ENCODE assay signal across 9 cellular contexts in the genomic region with DNA sequence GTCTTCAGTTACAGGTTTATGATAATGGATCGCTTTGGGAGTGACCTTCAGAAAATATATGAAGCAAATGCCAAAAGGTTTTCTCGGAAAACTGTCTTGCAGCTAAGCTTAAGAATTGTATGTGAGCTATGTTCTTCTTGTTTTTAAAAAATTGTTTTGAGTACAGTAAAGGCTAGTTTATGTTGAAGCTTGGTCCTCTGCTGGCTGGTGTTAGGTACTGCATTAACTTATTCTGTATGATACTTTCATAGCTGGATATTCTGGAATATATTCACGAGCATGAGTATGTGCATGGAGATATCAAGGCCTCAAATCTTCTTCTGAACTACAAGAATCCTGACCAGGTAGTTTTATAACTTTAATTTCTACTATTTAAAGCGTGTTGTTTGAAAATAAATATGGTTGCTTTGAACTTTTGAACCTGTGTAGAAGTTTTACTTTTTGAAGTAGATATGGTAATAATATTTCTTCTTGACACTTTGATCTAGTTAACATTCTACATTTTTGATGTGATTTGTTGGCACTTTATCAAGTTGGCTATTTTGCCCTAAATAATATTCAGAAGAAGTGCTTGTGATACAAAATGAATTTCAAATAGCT. TPM values are rescaled to one million over a fixed set of nuclear protein-coding genes. Genes with fewer than 3 reads are reported as not detected.
DNase-seq lines count a peak whose midpoint lies in the region; ATAC-seq and TF ChIP-seq lines count a peak whose summit lies in the region.
"Had no signal": no experiment of that assay in that cellular context is flagged by ENCODE, and none has a peak within 500 bp of the region (broad histone marks: within the 10 kb centered on the region; RNA-seq: fewer than 3 reads in every experiment).

No MANE protein-coding gene starts in this region.

- H4K20me1 ChIP-seq in OCI-LY7 (ENCODE audit: insufficient read depth, low read length), result no peaks in the 10 kb centered on the region

- CTCF ChIA-PET in AG04450 (lab: Charles Lee), result interaction anchor here (0.5 to 4.5 kb wide), 41 partner anchors 10 to 668 kb away, joined by 3 to 105 read pairs (median 6); partner anchors contain the start of gene VRK1
- CTCF ChIA-PET in OCI-LY7 (lab: Charles Lee; ENCODE audit: unreplicated experiment), result interaction anchor here (1.0 kb wide), 1 partner anchor 9 kb away, joined by 3 read pairs; no protein-coding TSS in a partner anchor

- no peak overlapping the region for H3K27ac Mint-ChIP-seq in effector memory CD8-positive, alpha-beta T cell

- H3K9me2 ChIP-seq in OCI-LY7 (ENCODE audit: insufficient read depth, low read length), result no peaks in the 10 kb centered on the region

- no peaks in the 10 kb centered on the region for H3K27me3 ChIP-seq in AG04450 (ENCODE audit: control insufficient read depth, insufficient read depth, low read length)
- H3K27me3 ChIP-seq in neutrophil, result no peaks in the 10 kb centered on the region

- H3K36me3 ChIP-seq in OCI-LY7 (ENCODE audit: insufficient read depth, low read length) (peaks cover 94% of the 10 kb centered on the region), neutrophil (peaks cover 11% of the 10 kb centered on the region)

- DNase-seq in AG04450 (ENCODE audit: low read depth, low spot score) (peak; percentile 34), GM04504 (ENCODE audit: low read depth) (peak; percentile 9), OCI-LY7 (ENCODE audit: low spot score) (peak; percentile 43), mucosa of gallbladder (ENCODE audit: low spot score) (no peak)
- peak in 2 of 3 experiments; percentile 1 to 11 for DNase-seq in effector memory CD8-positive, alpha-beta T cell
- DNase-seq: left cardiac atrium had no signal

- peaks cover 0 to 5% of the 10 kb centered on the region in 2 donors for H3K4me1 Mint-ChIP-seq in effector memory CD8-positive, alpha-beta T cell (ENCODE audit: low read depth in 2 of 2)

- POLR2A ChIA-PET in AG04450 (lab: Yijun Ruan, JAX), result interaction anchor here (0.6 kb wide), 1 partner anchor 350 kb away, joined by 3 read pairs; no protein-coding TSS in a partner anchor
- POLR2A ChIA-PET in OCI-LY7 (lab: Charles Lee), result interaction anchor here (0.7 to 2.9 kb wide), 11 partner anchors 10 to 56 kb away, joined by 3 to 12 read pairs (median 4); partner anchors contain the start of gene VRK1

- H3K36me3 Mint-ChIP-seq in effector memory CD8-positive, alpha-beta T cell (ENCODE audit: insufficient read depth), result peaks cover 9% of the 10 kb centered on the region

- BruUV-seq in OCI-LY7 (replicated peaks; lab: Mats Ljungman, UMichigan), result no TSS peak

- H3K4me3 ChIP-seq in AG04450 (ENCODE audit: low read depth, low read length) (no peak overlapping the region), OCI-LY7 (ENCODE audit: low read depth, low read length, poor library complexity, severe bottlenecking) (no peak overlapping the region), neutrophil (ENCODE audit: low read depth in 1 of 2, low read length in 1 of 2) (no peak overlapping the region)

- H3K9me3 ChIP-seq in AG04450 (ENCODE audit: control insufficient read depth, insufficient read depth, low read length), result no peaks in the 10 kb centered on the region
- H3K9me3 ChIP-seq in OCI-LY7 (ENCODE audit: low read length), result no peaks in the 10 kb centered on the region
- no peaks in the 10 kb centered on the region for H3K9me3 ChIP-seq in neutrophil

- H3K4me1 ChIP-seq in OCI-LY7 (ENCODE audit: insufficient read depth, low read length, poor library complexity, severe bottlenecking) (no peaks in the 10 kb centered on the region), neutrophil (ENCODE audit: control insufficient read depth in 1 of 2, insufficient read depth in 1 of 2, low read depth in 1 of 2, low read length in 1 of 2) (peaks cover 27 to 36% of the 10 kb centered on the region in 2 experiments)

- intact Hi-C loops in OCI-LY7 (cut with micrococcal nuclease; ENCODE audit: unreplicated experiment), result no loop called here

- H2AFZ ChIP-seq in OCI-LY7 (ENCODE audit: low read length), result no peak overlapping the region

- no peaks in the 10 kb centered on the region for H3K27me3 Mint-ChIP-seq in effector memory CD8-positive, alpha-beta T cell

- 0 out of 2 replicates have a peak, but pooled peaks cover 4% of the 10 kb centered on the region for H3K79me2 ChIP-seq in OCI-LY7 (ENCODE audit: insufficient read depth, low read depth, low read length)

- H3K4me2 ChIP-seq in OCI-LY7 (ENCODE audit: low read length), result no peak overlapping the region

- H3K4me3 Mint-ChIP-seq in effector memory CD8-positive, alpha-beta T cell, result no peak overlapping the region

- peak; percentile 58 for ATAC-seq in HG03159 (IDR thresholded peaks at IDR 0.05; ENCODE audit: unreplicated experiment)
- ATAC-seq in effector memory CD8-positive, alpha-beta T cell (replicated peaks), result peak; percentile 56
- ATAC-seq in GM19397 (IDR thresholded peaks at IDR 0.05; ENCODE audit: unreplicated experiment), result no peak

- H3K27ac ChIP-seq in AG04450 (ENCODE audit: low read depth, low read length), result no peak overlapping the region
- H3K27ac ChIP-seq in OCI-LY7 (ENCODE audit: low read depth, low read length, poor library complexity, severe bottlenecking), result no peak overlapping the region
- no peak overlapping the region for H3K27ac ChIP-seq in neutrophil

- peak; percentile 79 for TF ChIP-seq CTCF in AG04450 (IDR thresholded peaks at IDR 0.05; ENCODE audit: low read depth, low read length)
- peak; percentile 84 for TF ChIP-seq CTCF in OCI-LY7 (conservative IDR thresholded peaks at IDR 0.05; ENCODE audit: low read length)
- peak; percentile 70 for TF ChIP-seq CTCF in neutrophil (IDR thresholded peaks at IDR 0.05)

- no peaks in the 10 kb centered on the region for H3K9me3 Mint-ChIP-seq in effector memory CD8-positive, alpha-beta T cell

RNA-seq across cellular contexts. Expression of gene VRK1, which starts 55.7 kb away (rescaled TPM):
- 5.5 and 8.3 TPM in 2 replicates for polyA plus RNA-seq in AG04450 (2011; rRNA removed)
- 11.8 and 15.4 TPM in 2 replicates for polyA minus RNA-seq in AG04450 (2011; rRNA and poly(A)+ RNA removed)
- 83.0 and 97.5 TPM in 2 replicates for total RNA-seq in OCI-LY7 (2014; rRNA removed; shearing (Covaris generic))
- total RNA-seq in OCI-LY7 (2022) (97.9 and 104 TPM in 2 replicates), mucosa of gallbladder (12.1 TPM)
